Comparison of ENCODE assay signal across 8 cellular contexts in the genomic region with DNA sequence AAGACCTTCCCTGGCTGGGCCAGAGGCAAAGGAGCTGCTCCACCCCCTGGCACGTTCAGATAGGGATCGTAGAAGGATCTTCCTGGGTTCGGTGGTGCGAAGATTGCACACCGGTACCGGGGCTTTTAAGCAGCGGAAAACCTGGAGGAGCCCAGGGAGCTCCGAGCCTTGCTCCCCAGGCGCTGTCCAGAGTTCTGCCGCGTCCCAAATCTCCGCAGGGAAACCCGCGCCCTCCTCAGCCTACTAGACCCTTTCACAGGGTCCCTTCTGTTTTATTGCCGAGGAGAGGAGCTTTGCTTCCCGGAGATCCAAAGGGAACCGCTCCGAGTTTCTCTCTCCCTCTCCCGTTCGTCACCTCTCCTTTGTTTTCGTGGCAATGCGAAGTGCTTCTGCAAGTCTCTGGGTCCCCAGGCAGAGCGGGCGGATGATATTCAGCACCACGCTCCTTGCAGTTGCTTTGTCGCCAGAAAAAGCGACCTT. TPM values are rescaled to one million over a fixed set of nuclear protein-coding genes. Genes with fewer than 3 reads are reported as not detected.
A peak's percentile ranks its signal among the peaks of the same experiment; 100 is the strongest.
DNase-seq lines count a peak whose midpoint lies in the region; ATAC-seq and TF ChIP-seq lines count a peak whose summit lies in the region.

No MANE protein-coding gene starts in this region.

- intact Hi-C loops in activated naive CD4-positive, alpha-beta T cell treated with anti-CD3 and anti-CD28 coated beads for 36 hours (cut with micrococcal nuclease) = no loop called here
- intact Hi-C loops in spleen (cut with DNase I; ENCODE audit: low total_unique reads) = no loop called here

- H3K36me3 ChIP-seq in upper lobe of left lung (no peaks in the 10 kb centered on the region), spleen (no peaks in the 10 kb centered on the region)

- CTCF ChIA-PET in activated naive CD4-positive, alpha-beta T cell treated with anti-CD3 and anti-CD28 coated beads for 36 hours (lab: Charles Lee) = interaction anchor here (1.2 kb wide), 1 partner anchor 8 kb away, joined by 3 read pairs; no protein-coding TSS in a partner anchor
- CTCF ChIA-PET in activated naive CD4-positive, alpha-beta T cell treated with anti-CD3 and anti-CD28 coated beads, Interleukin-2, amount 10 ng/mL, durations not matched to agents 7 days and 5 days (lab: Charles Lee) = no interaction called here

- DNase-seq in activated naive CD4-positive, alpha-beta T cell treated with anti-CD3 and anti-CD28 coated beads for 36 hours = peak; percentile 4
- DNase-seq in activated naive CD4-positive, alpha-beta T cell treated with anti-CD3 and anti-CD28 coated beads, Interleukin-2, amount 10 ng/mL, durations not matched to agents 7 days and 5 days = no peak
- DNase-seq in astrocyte of the spinal cord (ENCODE audit: low read depth, low spot score) (peak; percentile 45), left kidney (ENCODE audit: low read depth, low spot score) (peak; percentile 88), upper lobe of left lung (peak in 1 of 2 donors; percentile 41), spleen (no peak)

- in situ Hi-C loops in astrocyte of the spinal cord (cut with HindIII; ENCODE audit: low sequenced_read_pairs) = no loop called here

- 3 to 4% methylated on average over 18 to 27 of the region's 27 CpGs for WGBS in upper lobe of left lung, 2 donors
- WGBS in spleen, 5 donors = 1 to 4% (median 3%) methylated on average over 20 to 27 of the region's 27 CpGs

- H3K27ac ChIP-seq in upper lobe of left lung = no peak overlapping the region
- H3K27ac ChIP-seq in spleen = no peak overlapping the region

- no peak overlapping the region for H3K4me3 Mint-ChIP-seq in activated naive CD4-positive, alpha-beta T cell treated with anti-CD3 and anti-CD28 coated beads for 36 hours
- H3K4me3 Mint-ChIP-seq in activated naive CD4-positive, alpha-beta T cell treated with anti-CD3 and anti-CD28 coated beads, Interleukin-2, amount 10 ng/mL, durations not matched to agents 7 days and 5 days = no peak overlapping the region

- H3K9me3 ChIP-seq in upper lobe of left lung (no peaks in the 10 kb centered on the region), spleen (no peaks in the 10 kb centered on the region)

- TF ChIP-seq EP300 in upper lobe of left lung (IDR thresholded peaks at IDR 0.05) = no peak

- no peaks in the 10 kb centered on the region for H3K36me3 Mint-ChIP-seq in activated naive CD4-positive, alpha-beta T cell treated with anti-CD3 and anti-CD28 coated beads for 36 hours (ENCODE audit: low read depth)
- H3K36me3 Mint-ChIP-seq in activated naive CD4-positive, alpha-beta T cell treated with anti-CD3 and anti-CD28 coated beads, Interleukin-2, amount 10 ng/mL, durations not matched to agents 7 days and 5 days = no peaks in the 10 kb centered on the region

- H3K4me1 Mint-ChIP-seq in activated naive CD4-positive, alpha-beta T cell treated with anti-CD3 and anti-CD28 coated beads for 36 hours (ENCODE audit: low read depth) = peaks cover 13% of the 10 kb centered on the region
- peaks cover 3% of the 10 kb centered on the region for H3K4me1 Mint-ChIP-seq in activated naive CD4-positive, alpha-beta T cell treated with anti-CD3 and anti-CD28 coated beads, Interleukin-2, amount 10 ng/mL, durations not matched to agents 7 days and 5 days

- peaks cover 40% of the 10 kb centered on the region for H3K27me3 Mint-ChIP-seq in activated naive CD4-positive, alpha-beta T cell treated with anti-CD3 and anti-CD28 coated beads for 36 hours (ENCODE audit: low read depth)
- peaks cover 22% of the 10 kb centered on the region for H3K27me3 Mint-ChIP-seq in activated naive CD4-positive, alpha-beta T cell treated with anti-CD3 and anti-CD28 coated beads, Interleukin-2, amount 10 ng/mL, durations not matched to agents 7 days and 5 days

- peaks cover 0 to 15% (median 0%) of the 10 kb centered on the region in 4 donors for H3K27me3 ChIP-seq in upper lobe of left lung
- H3K27me3 ChIP-seq in spleen (replicated peaks in 1 of 7) = peaks cover 5 to 54% (median 23%) of the 10 kb centered on the region in 7 donors

- no peaks in the 10 kb centered on the region for H3K9me3 Mint-ChIP-seq in activated naive CD4-positive, alpha-beta T cell treated with anti-CD3 and anti-CD28 coated beads for 36 hours
- H3K9me3 Mint-ChIP-seq in activated naive CD4-positive, alpha-beta T cell treated with anti-CD3 and anti-CD28 coated beads, Interleukin-2, amount 10 ng/mL, durations not matched to agents 7 days and 5 days = no peaks in the 10 kb centered on the region

- no peak overlapping the region for H3K27ac Mint-ChIP-seq in activated naive CD4-positive, alpha-beta T cell treated with anti-CD3 and anti-CD28 coated beads for 36 hours
- H3K27ac Mint-ChIP-seq in activated naive CD4-positive, alpha-beta T cell treated with anti-CD3 and anti-CD28 coated beads, Interleukin-2, amount 10 ng/mL, durations not matched to agents 7 days and 5 days = no peak overlapping the region

- TF ChIP-seq CTCF in astrocyte of the spinal cord (IDR thresholded peaks at IDR 0.05; ENCODE audit: low read depth, low read length) = no peak
- TF ChIP-seq CTCF in upper lobe of left lung (IDR thresholded peaks at IDR 0.05) = no peak
- TF ChIP-seq CTCF in spleen (IDR thresholded peaks at IDR 0.05 in 8 of 11, conservative IDR thresholded peaks at IDR 0.05 in 3 of 11) = no peak

- TF ChIP-seq POLR2A in upper lobe of left lung (IDR thresholded peaks at IDR 0.05) (no peak), spleen (IDR thresholded peaks at IDR 0.05) (no peak)

- ATAC-seq in upper lobe of left lung (ENCODE audit: low FRiP score in 2 of 2) (peak; percentile 46 to 81), HG03565 (IDR thresholded peaks at IDR 0.05; ENCODE audit: unreplicated experiment) (no peak), HG02759 (IDR thresholded peaks at IDR 0.05; ENCODE audit: unreplicated experiment) (no peak)

- peaks cover 6 to 13% (median 9%) of the 10 kb centered on the region in 4 donors for H3K4me1 ChIP-seq in upper lobe of left lung
- H3K4me1 ChIP-seq in spleen = peaks cover 0 to 14% (median 9%) of the 10 kb centered on the region in 6 donors

- peak overlapping the region; percentile 22 for H3K4me3 ChIP-seq in astrocyte of the spinal cord (ENCODE audit: low read depth, low read length)
- H3K4me3 ChIP-seq in upper lobe of left lung = no peak overlapping the region
- H3K4me3 ChIP-seq in spleen = peak overlapping the region in 2 of 8 donors; percentile 0 to 6

RNA-seq across cellular contexts. Expression of a gene that starts 0.5 kb away (rescaled TPM):
- not detected for total RNA-seq in activated naive CD4-positive, alpha-beta T cell treated with anti-CD3 and anti-CD28 coated beads for 36 hours
- total RNA-seq in upper lobe of left lung (not detected), spleen (not detected)
- polyA plus RNA-seq in spleen = under 1 TPM in 1 of 3 donors, not detected in 2; 0.08 TPM

Comparison
In these comparisons a context has a peak if more than half of its experiments do, and no peak if none do; other contexts are left out.
1. DNase-seq: peak in activated naive CD4-positive, alpha-beta T cell treated with anti-CD3 and anti-CD28 coated beads for 36 hours (single experiment), astrocyte of the spinal cord (single experiment) and left kidney (single experiment); none in activated naive CD4-positive, alpha-beta T cell treated with anti-CD3 and anti-CD28 coated beads, Interleukin-2, amount 10 ng/mL, durations not matched to agents 7 days and 5 days (single experiment) and spleen (single experiment).
2. ATAC-seq: peak in upper lobe of left lung (2 of 2); none in HG03565 (single experiment) and HG02759 (single experiment).